18 cellular contexts compared by ENCODE assay signal in the genomic region with DNA sequence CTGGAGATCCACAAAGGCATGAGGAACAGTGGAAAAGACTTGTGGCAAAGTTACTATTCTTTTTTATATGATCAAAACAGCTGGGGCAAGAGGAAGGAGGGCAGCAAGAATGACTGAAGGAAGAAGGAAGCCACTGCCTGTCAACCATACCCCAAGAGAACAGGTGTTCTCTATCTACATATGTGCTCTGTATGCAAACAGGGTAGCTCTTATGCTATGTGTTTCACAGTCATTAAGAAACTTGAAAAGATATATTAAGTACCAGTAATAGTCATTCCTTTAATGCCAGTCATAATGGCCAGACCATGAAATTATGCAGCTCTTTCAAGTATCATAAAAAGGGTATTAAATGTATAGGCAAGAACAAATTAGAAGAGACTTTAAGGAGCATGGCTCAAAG.
DNase-seq lines count a peak whose midpoint lies in the region; ATAC-seq and TF ChIP-seq lines count a peak whose summit lies in the region.
"Had no signal": no experiment of that assay in that cellular context is flagged by ENCODE, and none has a peak within 500 bp of the region (broad histone marks: within the 10 kb centered on the region; RNA-seq: fewer than 3 reads in every experiment).

No MANE protein-coding gene starts in this region.

- H3K27ac ChIP-seq in neuronal stem cell (replicated peaks; ENCODE audit: low read length), result peak overlapping the region; percentile 42
- no peak overlapping the region for H3K27ac ChIP-seq in stomach
- H3K27ac ChIP-seq: ascending aorta; BLaER1 treated with 17β-estradiol and CSF1 and Interleukin-3, amounts not matched to agents 10 nM and 100 nM had no signal

- H3K27me3 ChIP-seq in neuronal stem cell (ENCODE audit: control insufficient read depth in 3 of 3, insufficient read depth in 3 of 3, low read depth in 1 of 3, low read length in 3 of 3), result no peaks in the 10 kb centered on the region
- H3K27me3 ChIP-seq in stomach, result no peaks in the 10 kb centered on the region
- H3K27me3 ChIP-seq: ascending aorta; BLaER1 treated with 17β-estradiol and CSF1 and Interleukin-3, amounts not matched to agents 10 nM and 100 nM had no signal

- intact Hi-C loops in stomach (cut with DNase I; ENCODE audit: low total_unique reads), result no loop called here

- H2AK5ac ChIP-seq in neuronal stem cell (ENCODE audit: low read depth, low read length), result no peak overlapping the region

- no peak overlapping the region for H2BK12ac ChIP-seq in neuronal stem cell (ENCODE audit: low read length)

- H3K4me1 ChIP-seq in neuronal stem cell (ENCODE audit: control insufficient read depth in 2 of 2, insufficient read depth in 1 of 2, low read depth in 1 of 2, low read length in 2 of 2) (peaks cover 0 to 4% of the 10 kb centered on the region in 2 donors), stomach (no peaks in the 10 kb centered on the region)
- H3K4me1 ChIP-seq: ascending aorta; BLaER1 treated with 17β-estradiol and CSF1 and Interleukin-3, amounts not matched to agents 10 nM and 100 nM had no signal

- H2BK120ac ChIP-seq in neuronal stem cell (ENCODE audit: low read depth, low read length), result no peak overlapping the region

- no peak overlapping the region for H2BK5ac ChIP-seq in neuronal stem cell (ENCODE audit: low read length)

- no peaks in the 10 kb centered on the region for H3K79me1 ChIP-seq in neuronal stem cell (ENCODE audit: low read depth, low read length)

- H3K36me3 ChIP-seq in neuronal stem cell (replicated peaks in 1 of 2; ENCODE audit: control insufficient read depth in 2 of 2, insufficient read depth in 2 of 2, low read length in 2 of 2) (no peaks in the 10 kb centered on the region), stomach (no peaks in the 10 kb centered on the region)
- H3K36me3 ChIP-seq: ascending aorta; BLaER1 treated with 17β-estradiol and CSF1 and Interleukin-3, amounts not matched to agents 10 nM and 100 nM had no signal

- no peak overlapping the region for H4K91ac ChIP-seq in neuronal stem cell (ENCODE audit: low read depth, low read length, poor library complexity)

- H2AFZ ChIP-seq in neuronal stem cell (ENCODE audit: low read length), result no peak overlapping the region

- H3K4me1 Mint-ChIP-seq in T-helper 17 cell, result no peaks in the 10 kb centered on the region
- H3K4me1 Mint-ChIP-seq: immature natural killer cell; naive thymus-derived CD8-positive, alpha-beta T cell had no signal

- no peaks in the 10 kb centered on the region for H3K9me3 ChIP-seq in neuronal stem cell (replicated peaks in 1 of 2; ENCODE audit: control insufficient read depth in 2 of 2, insufficient read depth in 1 of 2, low read depth in 1 of 2, low read length in 2 of 2)
- no peaks in the 10 kb centered on the region for H3K9me3 ChIP-seq in stomach
- no peaks in the 10 kb centered on the region for H3K9me3 ChIP-seq in T-helper 17 cell (ENCODE audit: control insufficient read depth, low read length, poor library complexity, severe bottlenecking)
- H3K9me3 ChIP-seq: ascending aorta; BLaER1 treated with 17β-estradiol and CSF1 and Interleukin-3, amounts not matched to agents 10 nM and 100 nM had no signal

- H3K27me3 Mint-ChIP-seq in T-helper 17 cell, result no peaks in the 10 kb centered on the region
- H3K27me3 Mint-ChIP-seq: naive thymus-derived CD8-positive, alpha-beta T cell had no signal

- no peak overlapping the region for H3K14ac ChIP-seq in neuronal stem cell (ENCODE audit: low read length)

- no peak overlapping the region for H4K8ac ChIP-seq in neuronal stem cell (ENCODE audit: low read depth, low read length)

- H3K36me3 Mint-ChIP-seq in T-helper 17 cell (ENCODE audit: low read depth), result no peaks in the 10 kb centered on the region
- H3K36me3 Mint-ChIP-seq: immature natural killer cell; naive thymus-derived CD8-positive, alpha-beta T cell had no signal

- no peak for TF ChIP-seq CTCF in stomach (IDR thresholded peaks at IDR 0.05)

- H3K4me2 ChIP-seq in neuronal stem cell (ENCODE audit: insufficient read depth, low read length, poor library complexity, severe bottlenecking), result no peak overlapping the region
- H3K4me2 ChIP-seq: BLaER1 treated with 17β-estradiol and CSF1 and Interleukin-3, amounts not matched to agents 10 nM and 100 nM had no signal

- no peak overlapping the region for H3K9ac ChIP-seq in neuronal stem cell (ENCODE audit: low read depth, low read length, poor library complexity)
- H3K9ac ChIP-seq: BLaER1 treated with 17β-estradiol and CSF1 and Interleukin-3, amounts not matched to agents 10 nM and 100 nM had no signal

- no peak overlapping the region for H3K18ac ChIP-seq in neuronal stem cell (ENCODE audit: low read length)

- no peak for TF ChIP-seq EP300 in stomach (IDR thresholded peaks at IDR 0.05)

- TF ChIP-seq POLR2A in stomach (IDR thresholded peaks at IDR 0.05), result no peak

- peak; percentile 100 for ATAC-seq in GM18870 (IDR thresholded peaks at IDR 0.05; ENCODE audit: unreplicated experiment)
- peak; percentile 71 for ATAC-seq in GM21723 (IDR thresholded peaks at IDR 0.05; ENCODE audit: unreplicated experiment)
- ATAC-seq in HG03103 (IDR thresholded peaks at IDR 0.05; ENCODE audit: low read depth, unreplicated experiment), result peak; percentile 65
- ATAC-seq in HG03521 (IDR thresholded peaks at IDR 0.05; ENCODE audit: unreplicated experiment), result no peak
- no peak for ATAC-seq in T-helper 17 cell
- ATAC-seq: naive thymus-derived CD8-positive, alpha-beta T cell had no signal

- H3K4ac ChIP-seq in neuronal stem cell (ENCODE audit: low read length), result no peak overlapping the region

- DNase-seq in neuronal stem cell (ENCODE audit: low spot score) (no peak), stomach (no peak), T-helper 17 cell (no peak)
- DNase-seq: activated gamma-delta T cell treated with Interleukin-2 at 50 U/mL for 16 hours; DMS79 treated with DMSO at 0.1 percent for 48 hours; immature natural killer cell; naive thymus-derived CD8-positive, alpha-beta T cell; NCI-H2081; NCI-H748 treated with DMSO at 0.1 percent for 48 hours; RPMI8226; T-helper 1 cell had no signal

- H3K27ac Mint-ChIP-seq in T-helper 17 cell, result no peak overlapping the region
- H3K27ac Mint-ChIP-seq: immature natural killer cell; naive thymus-derived CD8-positive, alpha-beta T cell had no signal

- H3K4me3 Mint-ChIP-seq in T-helper 17 cell, result no peak overlapping the region
- H3K4me3 Mint-ChIP-seq: immature natural killer cell; naive thymus-derived CD8-positive, alpha-beta T cell had no signal

- no peak overlapping the region for H2BK15ac ChIP-seq in neuronal stem cell (ENCODE audit: low read length)

- H3K23ac ChIP-seq in neuronal stem cell (ENCODE audit: low read depth, low read length, poor library complexity), result no peak overlapping the region

- no peak overlapping the region for H3K4me3 ChIP-seq in neuronal stem cell (ENCODE audit: low read length in 2 of 2)
- no peak overlapping the region for H3K4me3 ChIP-seq in stomach
- H3K4me3 ChIP-seq: ascending aorta; BLaER1 treated with 17β-estradiol and CSF1 and Interleukin-3, amounts not matched to agents 10 nM and 100 nM; lung had no signal

Comparison
In these comparisons a context has a peak if more than half of its experiments do, and no peak if none do; other contexts are left out.
1. ATAC-seq: peak in GM18870 (single experiment), GM21723 (single experiment) and HG03103 (single experiment); none in HG03521 (single experiment) and T-helper 17 cell (single experiment).